In genomic region chr18:75211002-75211621, GRCh38 we compare ENCODE assay signal across 1 cellular context.
TF ChIP-seq lines count a peak whose summit lies in the region.

No MANE protein-coding gene starts in this region.

TF ChIP-seq in K562, 482 proteins besides CTCF, POLR2A, EP300 and RAD21 (continued from another document):
- TF ChIP-seq THAP12 (CRISPR knock-in tag; IDR thresholded peaks at IDR 0.05), result no peak
- no peak for TF ChIP-seq ZNF24 (IDR thresholded peaks at IDR 0.05)
- no peak for TF ChIP-seq HNRNPUL1 (IDR thresholded peaks at IDR 0.05; ENCODE audit: low read length)
- TF ChIP-seq THRB (CRISPR knock-in tag; conservative IDR thresholded peaks at IDR 0.05), result no peak
- TF ChIP-seq ZNF224 (CRISPR knock-in tag; IDR thresholded peaks at IDR 0.05), result no peak
- TF ChIP-seq ZNF766 (CRISPR knock-in tag; conservative IDR thresholded peaks at IDR 0.05), result no peak
- peak; percentile 6 for TF ChIP-seq TAF1 (IDR thresholded peaks at IDR 0.05; ENCODE audit: control insufficient read depth, extremely low read depth, insufficient read depth, low read length, severe bottlenecking)
- no peak for TF ChIP-seq SNIP1 (IDR thresholded peaks at IDR 0.05; ENCODE audit: low read depth)
- TF ChIP-seq L3MBTL2 (IDR thresholded peaks at IDR 0.05), result no peak
- no peak for TF ChIP-seq IFI16 (CRISPR knock-in tag; IDR thresholded peaks at IDR 0.05)
- no peak for TF ChIP-seq KDM1A (IDR thresholded peaks at IDR 0.05)
- TF ChIP-seq HDGF (IDR thresholded peaks at IDR 0.05), result no peak
- TF ChIP-seq ZNF707 (CRISPR knock-in tag; conservative IDR thresholded peaks at IDR 0.05), result no peak
- 0 out of 2 replicates have a peak, but pooled peaks have one; percentile 0 for TF ChIP-seq TEAD4 (IDR thresholded peaks at IDR 0.05; ENCODE audit: low read length)
- no peak for TF ChIP-seq TEAD4 (CRISPR knock-in tag; IDR thresholded peaks at IDR 0.05; ENCODE audit: borderline replicate concordance)
- peak; percentile 36; the same call in 1 of the 2 replicates for TF ChIP-seq POLR2G (IDR thresholded peaks at IDR 0.05; ENCODE audit: low read depth, low read length)
- TF ChIP-seq TRIM25 (IDR thresholded peaks at IDR 0.05; ENCODE audit: borderline replicate concordance), result no peak
- TF ChIP-seq SAP30 (IDR thresholded peaks at IDR 0.05; ENCODE audit: borderline replicate concordance, insufficient read depth, low read depth, low read length, poor library complexity, severe bottlenecking), result no peak
- TF ChIP-seq ZBTB5 (IDR thresholded peaks at IDR 0.05), result no peak
- no peak for TF ChIP-seq POLR2H (tag; IDR thresholded peaks at IDR 0.05; ENCODE audit: low read depth)
- no peak for TF ChIP-seq FOXK2 (conservative IDR thresholded peaks at IDR 0.05 in 1 of 2, IDR thresholded peaks at IDR 0.05 in 1 of 2; ENCODE audit: low read depth in 2 of 2)
- 0 out of 4 replicates have a peak, but pooled peaks of 1 of the 2 experiments have one; percentile 23 for TF ChIP-seq NRF1 (conservative IDR thresholded peaks at IDR 0.05 in 1 of 2, IDR thresholded peaks at IDR 0.05 in 1 of 2)
- TF ChIP-seq ZHX1 (conservative IDR thresholded peaks at IDR 0.05; ENCODE audit: low read length), result no peak
- no peak for TF ChIP-seq CHCHD3 (CRISPR knock-in tag; IDR thresholded peaks at IDR 0.05)
- TF ChIP-seq ZNF740 (CRISPR knock-in tag; IDR thresholded peaks at IDR 0.05), result no peak
- TF ChIP-seq ZNF740 (tag; IDR thresholded peaks at IDR 0.05), result 0 out of 4 replicates have a peak, but pooled peaks of 1 of the 2 experiments have one; percentile 27
- no peak for TF ChIP-seq TRIM24 (IDR thresholded peaks at IDR 0.05)
- 0 out of 4 replicates have a peak, but pooled peaks of 1 of the 2 experiments have one; percentile 1 for TF ChIP-seq MAZ (CRISPR knock-in tag; conservative IDR thresholded peaks at IDR 0.05 in 1 of 2, IDR thresholded peaks at IDR 0.05 in 1 of 2)
- TF ChIP-seq FOXJ3 (CRISPR knock-in tag; IDR thresholded peaks at IDR 0.05), result no peak
- TF ChIP-seq ZNF143 (CRISPR knock-in tag; IDR thresholded peaks at IDR 0.05), result no peak
- no peak for TF ChIP-seq DACH1 (IDR thresholded peaks at IDR 0.05; ENCODE audit: partially characterized antibody)
- TF ChIP-seq FIP1L1 (IDR thresholded peaks at IDR 0.05; ENCODE audit: low read depth, low read length, poor library complexity, severe bottlenecking), result no peak
- no peak for TF ChIP-seq ZNF57 (CRISPR knock-in tag; IDR thresholded peaks at IDR 0.05)
- TF ChIP-seq NBN (IDR thresholded peaks at IDR 0.05; ENCODE audit: low read depth), result no peak
- TF ChIP-seq BRF1 (IDR thresholded peaks at IDR 0.05; ENCODE audit: borderline replicate concordance, extremely low read depth, insufficient read length), result no peak
- TF ChIP-seq UBTF (IDR thresholded peaks at IDR 0.05; ENCODE audit: borderline replicate concordance in 1 of 2, low read depth in 2 of 2, low read length in 2 of 2), result 0 out of 4 replicates have a peak, but pooled peaks of 1 of the 2 experiments have one; percentile 39
